Comparison of ENCODE assay signal across 23 cellular contexts in the genomic region with DNA sequence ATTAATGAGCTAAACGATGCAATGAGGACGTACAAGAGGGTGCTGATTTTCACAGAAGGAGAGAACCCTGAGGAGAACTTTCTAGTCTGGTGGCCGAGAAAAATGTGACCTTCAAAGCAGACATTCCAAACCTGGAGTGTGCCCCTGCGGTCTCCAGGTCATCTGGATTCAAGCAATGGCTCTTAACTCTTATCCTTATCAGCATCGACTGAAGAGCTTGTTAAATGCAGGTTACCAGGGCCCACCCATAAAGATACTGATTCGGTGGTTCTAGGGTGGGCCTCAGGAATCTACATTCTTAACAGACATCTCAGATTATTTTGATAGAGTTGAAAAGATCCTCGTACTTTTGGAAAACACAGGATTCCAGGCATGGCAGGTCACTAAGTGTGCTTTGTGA.
"Had no signal": no experiment of that assay in that cellular context is flagged by ENCODE, and none has a peak within 500 bp of the region (broad histone marks: within the 10 kb centered on the region; RNA-seq: fewer than 3 reads in every experiment).

No MANE protein-coding gene starts in this region.

- H3K27ac ChIP-seq: HL-60, SJSA1, SK-N-MC had no signal

- H3K9me3 ChIP-seq: SJSA1 had no signal

- FAIRE-seq: HTR-8/SVneo, RCC 7860 had no signal

- H3K4me3 ChIP-seq: SJSA1, SK-N-MC had no signal

- H3K27me3 ChIP-seq: SJSA1 had no signal

- DNase-seq: KBM-7, NCI-H1092, NCI-H1105 treated with DMSO at 0.1 percent for 48 hours, NCI-H1417 treated with DMSO at 0.1 percent for 48 hours, NCI-H146, NCI-H1694 treated with DMSO at 0.1 percent for 48 hours, NCI-H2029, NCI-H2081 treated with DMSO at 0.1 percent for 48 hours, NCI-H2171, NCI-H226, NCI-H446, NCI-H510A, NCI-H524 treated with DMSO at 0.1 percent for 48 hours, NCI-H69, NCI-H774, Right ventricle myocardium superior, RPMI8226, SIG-M5 had no signal
